8 cellular contexts compared by ENCODE assay signal in genomic region chr19:11345122-11345752, GRCh38. TPM values are rescaled to one million over a fixed set of nuclear protein-coding genes. Genes with fewer than 3 reads are reported as not detected.
A peak's percentile ranks its signal among the peaks of the same experiment; 100 is the strongest.
DNase-seq lines count a peak whose midpoint lies in the region; ATAC-seq and TF ChIP-seq lines count a peak whose summit lies in the region.

No MANE protein-coding gene starts in this region.

- 49% methylated on average over 10 to 13 of the region's 14 CpGs for WGBS in thyroid gland, 2 donors

- H3K27me3 Mint-ChIP-seq in activated CD8-positive, alpha-beta memory T cell treated with anti-CD3 and anti-CD28 coated beads, Interleukin-2, amount 10 ng/mL, durations not matched to agents 7 days and 5 days: no peaks in the 10 kb centered on the region
- H3K27me3 Mint-ChIP-seq in activated CD4-positive, alpha-beta memory T cell treated with anti-CD3 and anti-CD28 coated beads, Interleukin-2, amount 10 ng/mL, durations not matched to agents 7 days and 5 days: no peaks in the 10 kb centered on the region
- peaks cover 8% of the 10 kb centered on the region in 3 donors for H3K27me3 Mint-ChIP-seq in immature natural killer cell (ENCODE audit: low read depth in 3 of 3)

- H3K27ac Mint-ChIP-seq in activated CD8-positive, alpha-beta memory T cell treated with anti-CD3 and anti-CD28 coated beads, Interleukin-2, amount 10 ng/mL, durations not matched to agents 7 days and 5 days: peak overlapping the region; percentile 95
- peak overlapping the region; percentile 88 for H3K27ac Mint-ChIP-seq in activated CD4-positive, alpha-beta memory T cell treated with anti-CD3 and anti-CD28 coated beads, Interleukin-2, amount 10 ng/mL, durations not matched to agents 7 days and 5 days
- H3K27ac Mint-ChIP-seq in immature natural killer cell: peak overlapping the region; percentile 91 to 98 (median 93)

- peak overlapping the region; percentile 92 for H3K4me3 Mint-ChIP-seq in activated CD8-positive, alpha-beta memory T cell treated with anti-CD3 and anti-CD28 coated beads, Interleukin-2, amount 10 ng/mL, durations not matched to agents 7 days and 5 days
- peak overlapping the region; percentile 93 for H3K4me3 Mint-ChIP-seq in activated CD4-positive, alpha-beta memory T cell treated with anti-CD3 and anti-CD28 coated beads, Interleukin-2, amount 10 ng/mL, durations not matched to agents 7 days and 5 days
- H3K4me3 Mint-ChIP-seq in immature natural killer cell: peak overlapping the region; percentile 98 to 99 (median 98)

- H3K27ac ChIP-seq in thyroid gland: peak overlapping the region in 2 of 3 donors; percentile 87 to 90

- no peak for TF ChIP-seq POLR2A in thyroid gland (IDR thresholded peaks at IDR 0.05)

- peak overlapping the region in 1 of 3 donors; percentile 52 for H3K4me3 ChIP-seq in thyroid gland (replicated peaks in 1 of 3)

- H3K36me3 ChIP-seq in thyroid gland: no peaks in the 10 kb centered on the region

- H3K4me1 Mint-ChIP-seq in activated CD8-positive, alpha-beta memory T cell treated with anti-CD3 and anti-CD28 coated beads, Interleukin-2, amount 10 ng/mL, durations not matched to agents 7 days and 5 days: peaks cover 21% of the 10 kb centered on the region
- peaks cover 22% of the 10 kb centered on the region for H3K4me1 Mint-ChIP-seq in activated CD4-positive, alpha-beta memory T cell treated with anti-CD3 and anti-CD28 coated beads, Interleukin-2, amount 10 ng/mL, durations not matched to agents 7 days and 5 days
- H3K4me1 Mint-ChIP-seq in immature natural killer cell: peaks cover 28% of the 10 kb centered on the region in 2 donors

- H3K36me3 Mint-ChIP-seq in activated CD8-positive, alpha-beta memory T cell treated with anti-CD3 and anti-CD28 coated beads, Interleukin-2, amount 10 ng/mL, durations not matched to agents 7 days and 5 days: peaks cover 3% of the 10 kb centered on the region
- peaks cover 7% of the 10 kb centered on the region for H3K36me3 Mint-ChIP-seq in activated CD4-positive, alpha-beta memory T cell treated with anti-CD3 and anti-CD28 coated beads, Interleukin-2, amount 10 ng/mL, durations not matched to agents 7 days and 5 days (ENCODE audit: low read depth)
- peaks cover 7 to 9% (median 9%) of the 10 kb centered on the region in 3 donors for H3K36me3 Mint-ChIP-seq in immature natural killer cell

- CTCF ChIA-PET in activated CD8-positive, alpha-beta memory T cell treated with anti-CD3 and anti-CD28 coated beads, Interleukin-2, amount 10 ng/mL, durations not matched to agents 7 days and 5 days (lab: Charles Lee): interaction anchor here (1.1 to 1.3 kb wide), 3 partner anchors 24 to 219 kb away, joined by 3 read pairs; no protein-coding TSS in a partner anchor
- CTCF ChIA-PET in activated CD4-positive, alpha-beta memory T cell treated with anti-CD3 and anti-CD28 coated beads, Interleukin-2, amount 10 ng/mL, durations not matched to agents 7 days and 5 days (lab: Charles Lee): interaction anchor here (1.0 kb wide), 1 partner anchor 36 kb away, joined by 3 read pairs; no protein-coding TSS in a partner anchor

- H3K9me3 Mint-ChIP-seq in activated CD8-positive, alpha-beta memory T cell treated with anti-CD3 and anti-CD28 coated beads, Interleukin-2, amount 10 ng/mL, durations not matched to agents 7 days and 5 days (ENCODE audit: low read depth): peaks cover 5% of the 10 kb centered on the region
- H3K9me3 Mint-ChIP-seq in activated CD4-positive, alpha-beta memory T cell treated with anti-CD3 and anti-CD28 coated beads, Interleukin-2, amount 10 ng/mL, durations not matched to agents 7 days and 5 days: peaks cover 10% of the 10 kb centered on the region
- peaks cover 0 to 6% (median 0%) of the 10 kb centered on the region in 6 donors for H3K9me3 Mint-ChIP-seq in immature natural killer cell

- no peaks in the 10 kb centered on the region for H3K27me3 ChIP-seq in thyroid gland

- TF ChIP-seq CTCF in thyroid gland (IDR thresholded peaks at IDR 0.05): no peak

- H3K9me3 ChIP-seq in thyroid gland: no peaks in the 10 kb centered on the region

- H3K4me1 ChIP-seq in thyroid gland: peaks cover 17 to 28% of the 10 kb centered on the region in 2 donors

- no peak for ATAC-seq in activated CD8-positive, alpha-beta memory T cell treated with anti-CD3 and anti-CD28 coated beads, Interleukin-2, amount 10 ng/mL, durations not matched to agents 7 days and 5 days
- no peak for ATAC-seq in GM21737 (IDR thresholded peaks at IDR 0.05; ENCODE audit: unreplicated experiment)

- DNase-seq in activated CD8-positive, alpha-beta memory T cell treated with anti-CD3 and anti-CD28 coated beads, Interleukin-2, amount 10 ng/mL, durations not matched to agents 7 days and 5 days: no peak
- no peak for DNase-seq in activated CD8-positive, alpha-beta memory T cell treated with anti-CD3 and anti-CD28 coated beads, Interleukin-2, amount 50 U/mL, for 4 hours
- DNase-seq in activated CD4-positive, alpha-beta memory T cell treated with anti-CD3 and anti-CD28 coated beads, Interleukin-2, amount 10 ng/mL, durations not matched to agents 7 days and 5 days: no peak
- no peak for DNase-seq in immature natural killer cell
- DNase-seq in thyroid gland: peak; percentile 41 to 46
- DNase-seq in DMS153 (lab: John Stamatoyannopoulos, UW): no peak
- no peak for DNase-seq in inferior parietal cortex (ENCODE audit: extremely low spot score)

- intact Hi-C loops in thyroid gland (cut with DNase I): loop anchor here (10.0 kb wide), 1 partner anchor 50 kb away; the partner anchor contains the start of gene TSPAN16

- POLR2A ChIA-PET in activated CD4-positive, alpha-beta memory T cell treated with anti-CD3 and anti-CD28 coated beads, Interleukin-2, amount 10 ng/mL, durations not matched to agents 7 days and 5 days (lab: Charles Lee): interaction anchor here (1.2 to 3.2 kb wide), 4 partner anchors 29 to 90 kb away, joined by 3 to 16 read pairs (median 3); partner anchors contain the start of genes ODAD3, PRKCSH and SWSAP1

RNA-seq across cellular contexts. Expression of gene TMEM205, which starts 0.8 kb away (rescaled TPM):
- total RNA-seq in activated CD8-positive, alpha-beta memory T cell treated with anti-CD3 and anti-CD28 coated beads, Interleukin-2, amount 10 ng/mL, durations not matched to agents 7 days and 5 days: 10 to 100 TPM; 25.1 to 28.1 TPM
- 10 to 100 TPM; 32.6 to 35.1 TPM for total RNA-seq in activated CD4-positive, alpha-beta memory T cell treated with anti-CD3 and anti-CD28 coated beads, Interleukin-2, amount 10 ng/mL, durations not matched to agents 7 days and 5 days
- 10 to 100 TPM; 73.3 to 91.2 (median 81.4) TPM for polyA plus RNA-seq in immature natural killer cell
- total RNA-seq in thyroid gland: 1,000 to 10,000 TPM in 1 of 4 donors, 100 to 1,000 TPM in 3; 266 to 1,029 (median 650) TPM

RNA-seq across cellular contexts. Expression of gene CCDC159, which starts 1.1 kb away (rescaled TPM):
- total RNA-seq in activated CD8-positive, alpha-beta memory T cell treated with anti-CD3 and anti-CD28 coated beads, Interleukin-2, amount 10 ng/mL, durations not matched to agents 7 days and 5 days: 10 to 100 TPM; 13.0 to 16.1 TPM
- 10 to 100 TPM; 24.0 to 24.7 TPM for total RNA-seq in activated CD4-positive, alpha-beta memory T cell treated with anti-CD3 and anti-CD28 coated beads, Interleukin-2, amount 10 ng/mL, durations not matched to agents 7 days and 5 days
- 10 to 100 TPM; 26.5 to 32.4 (median 28.8) TPM for polyA plus RNA-seq in immature natural killer cell
- total RNA-seq in thyroid gland: 10 to 100 TPM; 27.0 to 36.9 (median 34.5) TPM

RNA-seq across cellular contexts. Expression of gene RAB3D, which starts 5.8 kb away (rescaled TPM):
- total RNA-seq in activated CD8-positive, alpha-beta memory T cell treated with anti-CD3 and anti-CD28 coated beads, Interleukin-2, amount 10 ng/mL, durations not matched to agents 7 days and 5 days: 1 to 10 TPM; 3.6 to 5.1 TPM
- 1 to 10 TPM; 8.3 to 8.4 TPM for total RNA-seq in activated CD4-positive, alpha-beta memory T cell treated with anti-CD3 and anti-CD28 coated beads, Interleukin-2, amount 10 ng/mL, durations not matched to agents 7 days and 5 days
- polyA plus RNA-seq in immature natural killer cell: 1 to 10 TPM; 1.6 to 2.9 (median 2.2) TPM
- 10 to 100 TPM; 14.8 to 30.3 (median 20.6) TPM for total RNA-seq in thyroid gland

RNA-seq across cellular contexts. Expression of gene PLPPR2, which starts 10.0 kb away (rescaled TPM):
- total RNA-seq in activated CD8-positive, alpha-beta memory T cell treated with anti-CD3 and anti-CD28 coated beads, Interleukin-2, amount 10 ng/mL, durations not matched to agents 7 days and 5 days: 1 to 10 TPM in 1 of 2 experiments, under 1 TPM in 1; 0.87 to 1.3 TPM
- 1 to 10 TPM; 2.0 to 2.6 TPM for total RNA-seq in activated CD4-positive, alpha-beta memory T cell treated with anti-CD3 and anti-CD28 coated beads, Interleukin-2, amount 10 ng/mL, durations not matched to agents 7 days and 5 days
- polyA plus RNA-seq in immature natural killer cell: 1 to 10 TPM; 1.2 to 2.7 (median 1.8) TPM
- 10 to 100 TPM in 1 of 4 donors, 1 to 10 TPM in 3; 6.0 to 18.4 (median 8.9) TPM for total RNA-seq in thyroid gland

RNA-seq across cellular contexts. Expression of gene SWSAP1, which starts 29.2 kb away (rescaled TPM):
- total RNA-seq in activated CD8-positive, alpha-beta memory T cell treated with anti-CD3 and anti-CD28 coated beads, Interleukin-2, amount 10 ng/mL, durations not matched to agents 7 days and 5 days: 1 to 10 TPM; 2.6 to 3.9 TPM
- total RNA-seq in activated CD4-positive, alpha-beta memory T cell treated with anti-CD3 and anti-CD28 coated beads, Interleukin-2, amount 10 ng/mL, durations not matched to agents 7 days and 5 days: 1 to 10 TPM; 2.6 to 2.9 TPM
- 1 to 10 TPM; 7.0 to 8.7 (median 8.3) TPM for polyA plus RNA-seq in immature natural killer cell
- total RNA-seq in thyroid gland: 1 to 10 TPM; 2.3 to 4.3 (median 3.4) TPM

Comparison
In these comparisons a context has a peak if more than half of its experiments do, and no peak if none do; other contexts are left out.
1. DNase-seq: peak in thyroid gland (2 of 2); none in activated CD8-positive, alpha-beta memory T cell treated with anti-CD3 and anti-CD28 coated beads, Interleukin-2, amount 10 ng/mL, durations not matched to agents 7 days and 5 days (single experiment), activated CD8-positive, alpha-beta memory T cell treated with anti-CD3 and anti-CD28 coated beads, Interleukin-2, amount 50 U/mL, for 4 hours (single experiment), activated CD4-positive, alpha-beta memory T cell treated with anti-CD3 and anti-CD28 coated beads, Interleukin-2, amount 10 ng/mL, durations not matched to agents 7 days and 5 days (single experiment), immature natural killer cell (0 of 3), DMS153 (single experiment) and inferior parietal cortex (single experiment).
2. RNA of gene TMEM205, which starts 0.8 kb away (total RNA-seq): 266 to 1,029 TPM in thyroid gland; 32.6 to 35.1 TPM in activated CD4-positive, alpha-beta memory T cell treated with anti-CD3 and anti-CD28 coated beads, Interleukin-2, amount 10 ng/mL, durations not matched to agents 7 days and 5 days and 25.1 to 28.1 TPM in activated CD8-positive, alpha-beta memory T cell treated with anti-CD3 and anti-CD28 coated beads, Interleukin-2, amount 10 ng/mL, durations not matched to agents 7 days and 5 days; every median in the first group is over 4 times any median in the second.
3. Peak in every context shown above with its lines, with median percentiles within 50 percentile points of each other: H3K27ac Mint-ChIP-seq and H3K4me3 Mint-ChIP-seq.